Comparison of ENCODE assay signal across 10 cellular contexts in the genomic region with DNA sequence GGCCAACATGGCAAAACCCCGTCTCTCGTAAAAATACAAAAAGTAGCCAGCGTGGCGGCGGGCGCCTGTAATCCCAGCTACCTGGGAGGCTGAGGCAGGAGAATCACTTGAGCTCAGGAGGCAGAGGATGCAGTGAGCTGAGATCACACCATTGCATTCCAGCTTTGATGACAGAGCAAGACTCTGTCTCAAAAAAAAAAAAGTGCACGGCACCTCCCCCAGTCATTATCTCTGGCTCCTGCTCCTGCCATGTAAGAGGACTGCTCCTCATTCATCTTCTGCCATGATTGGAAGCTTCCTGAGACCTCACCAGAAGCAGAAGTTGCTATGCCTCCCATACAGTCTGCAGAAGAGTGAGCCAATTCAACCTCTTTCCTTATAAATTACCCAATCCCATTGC. TPM values are rescaled to one million over a fixed set of nuclear protein-coding genes. Genes with fewer than 3 reads are reported as not detected.
"Had no signal": no experiment of that assay in that cellular context is flagged by ENCODE, and none has a peak within 500 bp of the region (broad histone marks: within the 10 kb centered on the region; RNA-seq: fewer than 3 reads in every experiment).

No MANE protein-coding gene starts in this region.

- DNase-seq: GM23248, GOT3, H7, IMR-90, KBM-7 had no signal

- FAIRE-seq: HTR-8/SVneo had no signal

- H3K9ac ChIP-seq: GM23248 had no signal

- ATAC-seq: HCT116 had no signal

- H3K9me3 ChIP-seq: HAP-1 had no signal

- H2AFZ ChIP-seq: GM23248 had no signal

- H3K4me1 ChIP-seq: HAP-1 had no signal

- H3K27ac ChIP-seq: GM23248 had no signal

- H3K36me3 ChIP-seq: HAP-1 had no signal

- H3K4me3 ChIP-seq: GM23248, HAP-1 had no signal

RNA-seq across cellular contexts. Expression of a gene that starts 4.0 kb away (rescaled TPM):
- total RNA-seq: GM23248, H4, HT-29, IMR-90 had no signal
- polyA plus RNA-seq: IMR-90 had no signal
